11 cellular contexts compared by ENCODE assay signal in the genomic region with DNA sequence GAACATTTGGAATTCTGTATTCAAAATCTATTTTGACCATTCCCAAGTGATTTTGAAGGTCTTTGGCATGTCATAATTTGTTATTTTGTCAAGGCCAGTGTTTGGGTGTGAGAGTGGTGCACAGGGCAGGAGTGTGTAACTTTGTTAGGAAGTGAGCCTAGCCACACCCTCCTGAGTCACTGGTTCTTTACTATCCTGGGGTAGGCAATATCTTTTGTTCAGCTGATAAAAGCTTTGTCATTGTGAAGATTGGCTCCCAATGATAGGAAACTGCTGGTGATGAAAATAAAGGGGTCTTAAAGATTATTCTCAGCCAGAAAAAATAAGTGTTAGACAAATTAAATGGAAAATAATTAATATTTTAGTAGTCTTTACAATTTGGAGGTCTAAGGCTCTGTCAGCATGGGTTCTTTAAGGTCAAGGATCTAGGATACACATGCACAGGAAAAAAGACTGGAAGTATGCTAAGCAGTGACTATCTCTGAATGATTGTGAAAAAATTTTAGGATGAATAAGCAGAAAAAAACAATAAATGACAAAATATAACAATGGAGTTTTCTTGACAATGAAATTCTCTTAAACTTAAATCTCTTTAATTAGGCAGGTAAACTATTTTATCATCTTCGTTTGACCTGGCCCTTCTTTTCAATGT. TPM values are rescaled to one million over a fixed set of nuclear protein-coding genes. Genes with fewer than 3 reads are reported as not detected.
DNase-seq lines count a peak whose midpoint lies in the region; ATAC-seq and TF ChIP-seq lines count a peak whose summit lies in the region.
"Had no signal": no experiment of that assay in that cellular context is flagged by ENCODE, and none has a peak within 500 bp of the region (broad histone marks: within the 10 kb centered on the region; RNA-seq: fewer than 3 reads in every experiment).

No MANE protein-coding gene starts in this region.

- H3K4me1 ChIP-seq in osteoblast (ENCODE audit: insufficient read depth, low read length) = peaks cover 23% of the 10 kb centered on the region

- peak overlapping the region; percentile 36 for H3K27ac ChIP-seq in osteoblast (ENCODE audit: low read depth, low read length)

- no peaks in the 10 kb centered on the region for H3K9me3 ChIP-seq in osteoblast (ENCODE audit: low read depth, low read length)
- H3K9me3 ChIP-seq: sigmoid colon had no signal

- peaks cover 52% of the 10 kb centered on the region for H4K20me1 ChIP-seq in osteoblast (ENCODE audit: insufficient read depth, low read length)

- no peak for TF ChIP-seq CTCF in osteoblast (IDR thresholded peaks at IDR 0.05; ENCODE audit: extremely low read depth, low read depth, low read length)

- H3K4me2 ChIP-seq in osteoblast (ENCODE audit: insufficient read depth, low read length) = peak overlapping the region; percentile 23

- peaks cover 93% of the 10 kb centered on the region for H3K79me2 ChIP-seq in osteoblast (ENCODE audit: insufficient read depth, low read length)

- ATAC-seq in HG02571 (IDR thresholded peaks at IDR 0.05; ENCODE audit: unreplicated experiment) (no peak), GM21381 (IDR thresholded peaks at IDR 0.05; ENCODE audit: unreplicated experiment) (no peak), GM19467 (IDR thresholded peaks at IDR 0.05; ENCODE audit: unreplicated experiment) (no peak)

- DNase-seq in GM03348 (ENCODE audit: low spot score) (peak; percentile 63), MV-4-11 (lab: John Stamatoyannopoulos, UW) (peak; percentile 17), dedifferentiated amniotic fluid mesenchymal stem cell (ENCODE audit: extremely low spot score) (peak; percentile 30), osteoblast (ENCODE audit: insufficient read length, low spot score, missing footprints) (peak; percentile 94), iPS-NIHi7 (ENCODE audit: extremely low spot score) (no peak)
- DNase-seq: islet precursor cell, NCI-H2107, sigmoid colon had no signal

- H2AFZ ChIP-seq in osteoblast (ENCODE audit: low read length) = no peak overlapping the region

- peaks cover 29% of the 10 kb centered on the region for H3K36me3 ChIP-seq in osteoblast (ENCODE audit: insufficient read depth, low read length)

- no peaks in the 10 kb centered on the region for H3K27me3 ChIP-seq in osteoblast (ENCODE audit: insufficient read depth, low read length)
- H3K27me3 ChIP-seq: sigmoid colon had no signal

- H3K4me3 ChIP-seq in osteoblast (ENCODE audit: insufficient read depth, low read length) = no peak overlapping the region
- H3K4me3 ChIP-seq: sigmoid colon had no signal

RNA-seq across cellular contexts. Expression of a gene that starts 5.1 kb away (rescaled TPM):
- 34.5 and 38.4 TPM in 2 replicates for total RNA-seq in osteoblast

RNA-seq across cellular contexts. Expression of a gene that starts 5.3 kb away (rescaled TPM):
- 48.0 and 48.1 TPM in 2 replicates for total RNA-seq in osteoblast

RNA-seq across cellular contexts. Expression of a gene that starts 49.9 kb away (rescaled TPM):
- 15.9 and 17.1 TPM in 2 replicates for total RNA-seq in osteoblast

RNA-seq across cellular contexts. Expression of a gene that starts 57.2 kb away (rescaled TPM):
- not detected in 2 replicates for total RNA-seq in osteoblast
- total RNA-seq: sigmoid colon had no signal
